1 cellular context compared by ENCODE assay signal in the genomic region with DNA sequence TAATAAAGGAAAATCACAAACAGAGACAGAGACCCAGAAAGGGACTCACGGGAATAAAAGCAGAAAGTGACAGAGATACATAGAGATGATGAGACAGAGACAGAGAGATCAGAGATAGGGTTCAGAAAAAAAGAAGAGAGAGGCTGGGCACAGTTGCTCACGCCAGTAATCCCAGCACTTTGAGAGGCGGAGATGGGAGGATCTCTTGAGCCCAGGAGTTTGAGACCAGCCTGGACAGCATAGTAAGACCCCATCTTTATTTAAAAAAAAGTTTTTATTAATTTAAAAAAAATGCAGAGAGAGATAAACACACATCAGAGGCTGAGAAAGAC.
TF ChIP-seq lines count a peak whose summit lies in the region.

No MANE protein-coding gene starts in this region.

TF ChIP-seq in HCT116, 20 proteins besides CTCF, POLR2A, EP300 and RAD21 (continued from another document):
- TF ChIP-seq, protein P1, sequence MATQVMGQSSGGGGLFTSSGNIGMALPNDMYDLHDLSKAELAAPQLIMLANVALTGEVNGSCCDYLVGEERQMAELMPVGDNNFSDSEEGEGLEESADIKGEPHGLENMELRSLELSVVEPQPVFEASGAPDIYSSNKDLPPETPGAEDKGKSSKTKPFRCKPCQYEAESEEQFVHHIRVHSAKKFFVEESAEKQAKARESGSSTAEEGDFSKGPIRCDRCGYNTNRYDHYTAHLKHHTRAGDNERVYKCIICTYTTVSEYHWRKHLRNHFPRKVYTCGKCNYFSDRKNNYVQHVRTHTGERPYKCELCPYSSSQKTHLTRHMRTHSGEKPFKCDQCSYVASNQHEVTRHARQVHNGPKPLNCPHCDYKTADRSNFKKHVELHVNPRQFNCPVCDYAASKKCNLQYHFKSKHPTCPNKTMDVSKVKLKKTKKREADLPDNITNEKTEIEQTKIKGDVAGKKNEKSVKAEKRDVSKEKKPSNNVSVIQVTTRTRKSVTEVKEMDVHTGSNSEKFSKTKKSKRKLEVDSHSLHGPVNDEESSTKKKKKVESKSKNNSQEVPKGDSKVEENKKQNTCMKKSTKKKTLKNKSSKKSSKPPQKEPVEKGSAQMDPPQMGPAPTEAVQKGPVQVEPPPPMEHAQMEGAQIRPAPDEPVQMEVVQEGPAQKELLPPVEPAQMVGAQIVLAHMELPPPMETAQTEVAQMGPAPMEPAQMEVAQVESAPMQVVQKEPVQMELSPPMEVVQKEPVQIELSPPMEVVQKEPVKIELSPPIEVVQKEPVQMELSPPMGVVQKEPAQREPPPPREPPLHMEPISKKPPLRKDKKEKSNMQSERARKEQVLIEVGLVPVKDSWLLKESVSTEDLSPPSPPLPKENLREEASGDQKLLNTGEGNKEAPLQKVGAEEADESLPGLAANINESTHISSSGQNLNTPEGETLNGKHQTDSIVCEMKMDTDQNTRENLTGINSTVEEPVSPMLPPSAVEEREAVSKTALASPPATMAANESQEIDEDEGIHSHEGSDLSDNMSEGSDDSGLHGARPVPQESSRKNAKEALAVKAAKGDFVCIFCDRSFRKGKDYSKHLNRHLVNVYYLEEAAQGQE (IDR thresholded peaks at IDR 0.05; ENCODE audit: low read depth): no peak
- TF ChIP-seq SRF (IDR thresholded peaks at IDR 0.05; ENCODE audit: low read depth) (no peak), YY1 (IDR thresholded peaks at IDR 0.05; ENCODE audit: extremely low read depth, insufficient replicate concordance, low read depth, low read length) (no peak), EGR1 (IDR thresholded peaks at IDR 0.05; ENCODE audit: low read depth) (no peak), JUND (IDR thresholded peaks at IDR 0.05) (no peak), SIN3A (IDR thresholded peaks at IDR 0.05; ENCODE audit: low read depth) (no peak), ELF1 (IDR thresholded peaks at IDR 0.05; ENCODE audit: borderline replicate concordance, low read depth) (no peak), EZH2 (IDR thresholded peaks at IDR 0.05) (no peak), FOSL1 (IDR thresholded peaks at IDR 0.05; ENCODE audit: low read depth) (no peak), TCF7L2 (IDR thresholded peaks at IDR 0.05; ENCODE audit: borderline replicate concordance, extremely low read depth, insufficient read depth, insufficient read length) (no peak), ZNF274 (IDR thresholded peaks at IDR 0.05; ENCODE audit: low read depth, low read length) (no peak), ZFX (IDR thresholded peaks at IDR 0.05) (no peak), POLR2AphosphoS5 (IDR thresholded peaks at IDR 0.05; ENCODE audit: low read depth, low read length) (no peak)
- TF ChIP-seq, protein P2, sequence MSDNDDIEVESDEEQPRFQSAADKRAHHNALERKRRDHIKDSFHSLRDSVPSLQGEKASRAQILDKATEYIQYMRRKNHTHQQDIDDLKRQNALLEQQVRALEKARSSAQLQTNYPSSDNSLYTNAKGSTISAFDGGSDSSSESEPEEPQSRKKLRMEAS (IDR thresholded peaks at IDR 0.05): no peak
- TF ChIP-seq, protein P3, sequence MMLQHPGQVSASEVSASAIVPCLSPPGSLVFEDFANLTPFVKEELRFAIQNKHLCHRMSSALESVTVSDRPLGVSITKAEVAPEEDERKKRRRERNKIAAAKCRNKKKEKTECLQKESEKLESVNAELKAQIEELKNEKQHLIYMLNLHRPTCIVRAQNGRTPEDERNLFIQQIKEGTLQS (IDR thresholded peaks at IDR 0.05): no peak
- TF ChIP-seq, protein P4, sequence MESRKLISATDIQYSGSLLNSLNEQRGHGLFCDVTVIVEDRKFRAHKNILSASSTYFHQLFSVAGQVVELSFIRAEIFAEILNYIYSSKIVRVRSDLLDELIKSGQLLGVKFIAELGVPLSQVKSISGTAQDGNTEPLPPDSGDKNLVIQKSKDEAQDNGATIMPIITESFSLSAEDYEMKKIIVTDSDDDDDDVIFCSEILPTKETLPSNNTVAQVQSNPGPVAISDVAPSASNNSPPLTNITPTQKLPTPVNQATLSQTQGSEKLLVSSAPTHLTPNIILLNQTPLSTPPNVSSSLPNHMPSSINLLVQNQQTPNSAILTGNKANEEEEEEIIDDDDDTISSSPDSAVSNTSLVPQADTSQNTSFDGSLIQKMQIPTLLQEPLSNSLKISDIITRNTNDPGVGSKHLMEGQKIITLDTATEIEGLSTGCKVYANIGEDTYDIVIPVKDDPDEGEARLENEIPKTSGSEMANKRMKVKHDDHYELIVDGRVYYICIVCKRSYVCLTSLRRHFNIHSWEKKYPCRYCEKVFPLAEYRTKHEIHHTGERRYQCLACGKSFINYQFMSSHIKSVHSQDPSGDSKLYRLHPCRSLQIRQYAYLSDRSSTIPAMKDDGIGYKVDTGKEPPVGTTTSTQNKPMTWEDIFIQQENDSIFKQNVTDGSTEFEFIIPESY (IDR thresholded peaks at IDR 0.05; ENCODE audit: extremely low read depth, insufficient replicate concordance, low read length): no peak
